ENCODE assay signal across 26 cellular contexts in the genomic region with DNA sequence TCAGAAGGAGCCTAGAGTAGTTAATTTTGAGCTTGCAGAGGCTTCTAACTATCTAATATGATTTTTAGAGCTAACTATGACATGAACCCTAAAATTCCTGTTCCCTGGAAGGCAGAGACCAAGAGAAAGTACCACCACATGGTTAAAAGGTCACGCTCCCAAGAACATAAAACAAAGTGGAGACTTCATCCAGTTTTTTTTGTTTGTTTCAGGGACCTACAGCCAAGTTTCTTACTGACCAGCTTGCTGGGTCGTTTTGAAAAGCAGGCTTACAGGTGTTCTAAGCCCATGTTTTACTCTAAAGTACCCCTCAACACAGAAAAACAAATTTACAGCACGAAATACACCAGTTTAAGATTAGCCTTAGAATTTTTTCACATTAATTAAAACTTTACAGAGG.
"Had no signal": no experiment of that assay in that cellular context is flagged by ENCODE, and none has a peak within 500 bp of the region (broad histone marks: within the 10 kb centered on the region; RNA-seq: fewer than 3 reads in every experiment).

No MANE protein-coding gene starts in this region.

- H3K4me1 ChIP-seq: esophagus muscularis mucosa, lower lobe of right lung, parathyroid adenoma, right lobe of liver, suprapubic skin, transverse colon had no signal

- H2AFZ ChIP-seq: parathyroid adenoma had no signal

- H3K9me3 ChIP-seq: esophagus muscularis mucosa, heart right ventricle, lower lobe of right lung, neutrophil, right lobe of liver, suprapubic skin, transverse colon had no signal

- H3K4me1 Mint-ChIP-seq: stimulated activated naive CD8-positive, alpha-beta T cell treated with anti-CD3 and anti-CD28 coated beads, Interleukin-15, amount 100 ng/mL, for 72 hours had no signal

- H3K4me3 Mint-ChIP-seq: memory B cell; naive thymus-derived CD4-positive, alpha-beta T cell; stimulated activated naive CD8-positive, alpha-beta T cell treated with anti-CD3 and anti-CD28 coated beads, Interleukin-15, amount 100 ng/mL, for 72 hours had no signal

- H3K9ac ChIP-seq: parathyroid adenoma had no signal

- H3K79me2 ChIP-seq: parathyroid adenoma had no signal

- H3K27ac Mint-ChIP-seq: memory B cell; naive thymus-derived CD4-positive, alpha-beta T cell; stimulated activated naive CD8-positive, alpha-beta T cell treated with anti-CD3 and anti-CD28 coated beads, Interleukin-15, amount 100 ng/mL, for 72 hours had no signal

- ATAC-seq: heart right ventricle; left cardiac atrium; left ventricle myocardium superior; lower lobe of right lung; naive thymus-derived CD4-positive, alpha-beta T cell; stimulated activated naive CD8-positive, alpha-beta T cell treated with anti-CD3 and anti-CD28 coated beads, Interleukin-15, amount 100 ng/mL, for 72 hours had no signal

- DNase-seq: dermis blood vessel endothelial cell; effector memory CD4-positive, alpha-beta T cell; foreskin melanocyte; glutamatergic neuron; heart right ventricle; hippocampal formation; left cardiac atrium; left ventricle myocardium superior; lower lobe of right lung; midbrain; naive thymus-derived CD4-positive, alpha-beta T cell; right lobe of liver; small intestine; stimulated activated CD4-positive, alpha-beta T cell treated with anti-CD3 and anti-CD28 coated beads, Interleukin-1b, Interleukin-23, amount 100 ng/mL, for 48 hours; stimulated activated CD4-positive, alpha-beta T cell treated with anti-CD3 and anti-CD28 coated beads, Interleukin-4, amount 100 ng/mL, for 1 hour; stimulated activated CD8-positive, alpha-beta memory T cell treated with anti-CD3 and anti-CD28 coated beads, Interleukin-4, amount 100 ng/mL, for 48 hours; stimulated activated naive CD4-positive, alpha-beta T cell; stimulated activated naive CD8-positive, alpha-beta T cell treated with anti-CD3 and anti-CD28 coated beads, Interleukin-15, amount 100 ng/mL, for 72 hours; transverse colon had no signal

- H3K27me3 ChIP-seq: esophagus muscularis mucosa, heart right ventricle, right lobe of liver, suprapubic skin, transverse colon had no signal

- H3K27ac ChIP-seq: coronary artery, esophagus muscularis mucosa, heart right ventricle, lower lobe of right lung, neutrophil, parathyroid adenoma, suprapubic skin, transverse colon had no signal

- H3K27me3 Mint-ChIP-seq: memory B cell; progenitor cell of endocrine pancreas; stimulated activated naive CD8-positive, alpha-beta T cell treated with anti-CD3 and anti-CD28 coated beads, Interleukin-15, amount 100 ng/mL, for 72 hours had no signal

- H3K36me3 ChIP-seq: esophagus muscularis mucosa, heart right ventricle, lower lobe of right lung, neutrophil, right lobe of liver, suprapubic skin, transverse colon had no signal

- H3K36me3 Mint-ChIP-seq: memory B cell; naive thymus-derived CD4-positive, alpha-beta T cell had no signal

- H3K4me3 ChIP-seq: coronary artery, esophagus muscularis mucosa, heart right ventricle, lower lobe of right lung, right lobe of liver, suprapubic skin, transverse colon had no signal

- H3K9me3 Mint-ChIP-seq: memory B cell; naive thymus-derived CD4-positive, alpha-beta T cell; stimulated activated naive CD8-positive, alpha-beta T cell treated with anti-CD3 and anti-CD28 coated beads, Interleukin-15, amount 100 ng/mL, for 72 hours had no signal
